Comparison of ENCODE assay signal across 18 cellular contexts in the genomic region with DNA sequence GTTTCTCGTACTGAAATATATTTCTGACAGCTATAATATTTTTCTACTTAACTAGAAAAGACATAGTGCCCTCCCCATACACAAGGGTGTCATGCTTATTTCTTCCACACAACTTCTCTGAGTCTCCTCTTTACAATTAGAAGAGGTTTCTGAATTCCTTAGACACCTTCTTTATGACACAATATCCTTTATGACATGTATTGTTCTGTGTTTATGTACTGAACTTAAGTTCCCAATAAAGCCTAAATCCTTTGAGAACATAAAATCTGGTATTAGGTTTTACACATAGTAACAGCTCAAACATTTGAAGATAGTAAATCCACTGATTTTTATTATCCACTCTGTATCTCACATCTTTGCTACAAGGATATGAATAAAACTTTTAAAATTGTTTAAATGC. TPM values are rescaled to one million over a fixed set of nuclear protein-coding genes. Genes with fewer than 3 reads are reported as not detected.
DNase-seq lines count a peak whose midpoint lies in the region; ATAC-seq, FAIRE-seq and TF ChIP-seq lines count a peak whose summit lies in the region.
"Had no signal": no experiment of that assay in that cellular context is flagged by ENCODE, and none has a peak within 500 bp of the region (broad histone marks: within the 10 kb centered on the region; RNA-seq: fewer than 3 reads in every experiment).

No MANE protein-coding gene starts in this region.

- intact Hi-C loops in HepG2 (cut with micrococcal nuclease; ENCODE audit: unreplicated experiment): no loop called here

- BruUV-seq in HepG2 (replicated peaks; lab: Mats Ljungman, UMichigan): no TSS peak

- no peak overlapping the region for H3K27ac Mint-ChIP-seq in astrocyte (ENCODE audit: unreplicated experiment)
- H3K27ac Mint-ChIP-seq: CD4-positive, alpha-beta T cell had no signal

- peaks cover 18% of the 10 kb centered on the region for H3K4me1 Mint-ChIP-seq in astrocyte (ENCODE audit: low read depth, unreplicated experiment)

- H3K9ac ChIP-seq in GM23248 (no peak overlapping the region), astrocyte (ENCODE audit: low read length) (no peak overlapping the region), HepG2 (ENCODE audit: insufficient read depth, low read depth, low read length) (no peak overlapping the region)

- H3K27me3 ChIP-seq in GM23248 (replicated peaks; ENCODE audit: insufficient read depth) (no peaks in the 10 kb centered on the region), astrocyte (ENCODE audit: insufficient read depth, low read length) (no peaks in the 10 kb centered on the region), HepG2 (ENCODE audit: control insufficient read depth in 1 of 2, insufficient read depth in 2 of 2, low read length in 2 of 2) (no peaks in the 10 kb centered on the region)

- peak overlapping the region; percentile 1; the same call in 1 of the 2 replicates for H3K27ac ChIP-seq in GM23248
- no peak overlapping the region for H3K27ac ChIP-seq in astrocyte (ENCODE audit: low read depth, low read length)
- H3K27ac ChIP-seq in epithelial cell of prostate: peak overlapping the region; percentile 99
- peak overlapping the region; percentile 72 for H3K27ac ChIP-seq in substantia nigra (ENCODE audit: low read depth, low read length, poor library complexity, severe bottlenecking)
- H3K27ac ChIP-seq in HepG2 (ENCODE audit: extremely low read length, insufficient read depth, low read length): no peak overlapping the region
- H3K27ac ChIP-seq: PC-9 had no signal

- 91 to 100% methylated on average over 1 of the region's 1 CpG for WGBS in GM23248 (ENCODE audit: low coverage in 1 of 2, low lambda C conversion rate in 2 of 2, missing lambda C conversion rate in 2 of 2), 2 experiments
- 97% methylated on average over 1 of the region's 1 CpG for WGBS in HepG2 (ENCODE audit: low lambda C conversion rate)

- in situ Hi-C loops in GM23248 (cut with MboI): no loop called here
- in situ Hi-C loops in HepG2 (cut with HindIII; ENCODE audit: extremely low pct_ligation_motif_present, low pct_unique_long_range_greater_than_20kb): no loop called here

- H3K4me2 ChIP-seq in GM23248 (ENCODE audit: unreplicated experiment): peak overlapping the region; percentile 2
- no peak overlapping the region for H3K4me2 ChIP-seq in astrocyte (ENCODE audit: low read length)
- no peak overlapping the region for H3K4me2 ChIP-seq in HepG2 (ENCODE audit: low read depth, low read length)
- H3K4me2 ChIP-seq: PC-9 had no signal

- H3K4me3 ChIP-seq in GM23248 (no peak overlapping the region), astrocyte (ENCODE audit: insufficient read depth, low read depth, low read length) (no peak overlapping the region), HepG2 (replicated peaks in 1 of 3; ENCODE audit: insufficient read depth in 1 of 3, low read depth in 2 of 3, low read length in 3 of 3) (no peak overlapping the region)
- H3K4me3 ChIP-seq: PC-9 had no signal

- CTCF ChIA-PET in HepG2 (lab: Yijun Ruan, JAX; ENCODE audit: low intra/inter-chr PET ratio, low total read pairs): no interaction called here

- TF ChIP-seq CTCF in astrocyte (IDR thresholded peaks at IDR 0.05; ENCODE audit: insufficient read depth, low read depth, low read length) (no peak), HepG2 (CRISPR knock-in tag; IDR thresholded peaks at IDR 0.05) (no peak)

- no peaks in the 10 kb centered on the region for H3K27me3 Mint-ChIP-seq in astrocyte (ENCODE audit: low read depth, unreplicated experiment)
- H3K27me3 Mint-ChIP-seq: CD4-positive, alpha-beta T cell had no signal

- no peak for DNase-seq in GM23248
- DNase-seq in astrocyte (ENCODE audit: low read depth): no peak
- no peak for DNase-seq in epithelial cell of prostate (ENCODE audit: low read depth, low spot score)
- no peak for DNase-seq in substantia nigra (lab: John Stamatoyannopoulos, UW)
- no peak for DNase-seq in HepG2 (ENCODE audit: low spot score)
- no peak for DNase-seq in DMS79 (lab: John Stamatoyannopoulos, UW)
- DNase-seq: AML-193; CD4-positive, alpha-beta T cell; DND-41; GF-D8; GOT3; Karpas-422; NCI-H187 treated with DMSO at 0.1 percent for 48 hours; NCI-H446; NCI-H748 treated with DMSO at 0.1 percent for 48 hours; PC-9 had no signal

- POLR2A ChIA-PET in HepG2 (lab: Yijun Ruan, JAX): no interaction called here

- TF ChIP-seq EP300 in HepG2 (IDR thresholded peaks at IDR 0.05; ENCODE audit: low read depth in 2 of 2, low read length in 2 of 2) (no peak), HepG2 (CRISPR knock-in tag; IDR thresholded peaks at IDR 0.05; ENCODE audit: borderline replicate concordance) (no peak)

- no peak for ATAC-seq in HepG2
- no peak for ATAC-seq in HG02840 (IDR thresholded peaks at IDR 0.05; ENCODE audit: low FRiP score, unreplicated experiment)
- ATAC-seq: Right ventricle myocardium inferior had no signal

- H3F3A ChIP-seq in GM23248 (ENCODE audit: insufficient read depth): peaks cover 52% of the 10 kb centered on the region

- TF ChIP-seq RAD21 in HepG2 (CRISPR knock-in tag; IDR thresholded peaks at IDR 0.05): no peak

- peaks cover 65% of the 10 kb centered on the region for H3K36me3 ChIP-seq in GM23248 (ENCODE audit: low read depth)
- H3K36me3 ChIP-seq in astrocyte (ENCODE audit: insufficient read depth, low read length): no peaks in the 10 kb centered on the region
- no peaks in the 10 kb centered on the region; a peak in 1 of 5 replicates for H3K36me3 ChIP-seq in HepG2 (replicated peaks in 1 of 2; ENCODE audit: control insufficient read depth in 1 of 2, insufficient read depth in 2 of 2, low read length in 2 of 2)

- H4K20me1 ChIP-seq in GM23248 (ENCODE audit: insufficient read depth) (no peaks in the 10 kb centered on the region), astrocyte (ENCODE audit: insufficient read depth, low read length) (peaks cover 5% of the 10 kb centered on the region), HepG2 (ENCODE audit: insufficient read depth, low read length) (no peaks in the 10 kb centered on the region)

- H3K4me1 ChIP-seq in GM23248 (ENCODE audit: insufficient read depth) (peaks cover 40% of the 10 kb centered on the region), astrocyte (ENCODE audit: insufficient read depth, low read length) (peaks cover 3% of the 10 kb centered on the region), HepG2 (ENCODE audit: insufficient read depth, low read length) (no peaks in the 10 kb centered on the region)

- no peaks in the 10 kb centered on the region for H3K9me3 Mint-ChIP-seq in astrocyte (ENCODE audit: unreplicated experiment)
- H3K9me3 Mint-ChIP-seq: CD4-positive, alpha-beta T cell had no signal

- H3K36me3 Mint-ChIP-seq in astrocyte (ENCODE audit: low read depth, unreplicated experiment): peaks cover 20% of the 10 kb centered on the region

- H3K9me2 ChIP-seq in GM23248 (ENCODE audit: insufficient read depth): no peaks in the 10 kb centered on the region

- H3K79me2 ChIP-seq in GM23248 (ENCODE audit: insufficient read depth) (peaks cover 98% of the 10 kb centered on the region), astrocyte (ENCODE audit: insufficient read depth, low read length) (peaks cover 5% of the 10 kb centered on the region), HepG2 (ENCODE audit: insufficient read depth, low read length) (no peaks in the 10 kb centered on the region)

- H3K9me3 ChIP-seq in GM23248 (ENCODE audit: low read depth) (no peaks in the 10 kb centered on the region), astrocyte (ENCODE audit: insufficient read depth, low read depth, low read length) (no peaks in the 10 kb centered on the region), HepG2 (ENCODE audit: low read length) (no peaks in the 10 kb centered on the region)

- no peak overlapping the region for H2AFZ ChIP-seq in GM23248
- H2AFZ ChIP-seq in astrocyte (ENCODE audit: low read depth, low read length): no peak overlapping the region
- H2AFZ ChIP-seq in HepG2 (ENCODE audit: low read length): no peak overlapping the region
- H2AFZ ChIP-seq: PC-9 had no signal

- H3K4me3 Mint-ChIP-seq in astrocyte (ENCODE audit: unreplicated experiment): no peak overlapping the region

- no peak for TF ChIP-seq POLR2A in HepG2 (IDR thresholded peaks at IDR 0.05; ENCODE audit: insufficient read depth in 1 of 2, low read depth in 2 of 2, low read length in 2 of 2)

- FAIRE-seq in astrocyte (lab: Jason Lieb, UNC) (peak; percentile 37), HepG2 (lab: Jason Lieb, UNC) (no peak)

RNA-seq across cellular contexts. Expression of gene GRAMD2B, which starts 32.5 kb away (rescaled TPM):
- 88.5 and 90.4 TPM in 2 replicates for total RNA-seq in GM23248 (2014; rRNA removed; shearing (Covaris generic))
- 128 and 129 TPM in 2 replicates for polyA plus RNA-seq in GM23248 (2016; fragmentation: Nextera tagmentation; extraction: Ambion mirVana)
- total RNA-seq in astrocyte: 29.1 and 34.4 TPM in 2 replicates
- total RNA-seq in HepG2 (2016; rRNA removed; fragmentation: Illumina TruSeq; extraction: Trizol): 8.1 and 8.8 TPM in 2 replicates
- 1.4 and 1.6 TPM in 2 replicates for total RNA-seq in HepG2 (2016; cell fraction: cytosol; rRNA removed; fragmentation: Illumina TruSeq; extraction: Trizol; ENCODE audit: low read depth)
- total RNA-seq in HepG2 (2016; cell fraction: insoluble cytoplasmic fraction; rRNA removed; fragmentation: Illumina TruSeq; extraction: Trizol): 6.7 and 8.2 TPM in 2 replicates
- 3.9 and 5.1 TPM in 2 replicates for total RNA-seq in HepG2 (2016; cell fraction: membrane; rRNA removed; fragmentation: Illumina TruSeq; extraction: Trizol)
- total RNA-seq in HepG2 (2016; cell fraction: nucleus; rRNA removed; fragmentation: Illumina TruSeq; extraction: Trizol): 10.5 and 10.7 TPM in 2 replicates
- 10.6 and 11.2 TPM in 2 replicates for polyA plus RNA-seq in HepG2 (2011; rRNA removed)
- polyA plus RNA-seq in HepG2 (2011; cell fraction: cytosol; rRNA removed): 6.0 and 10.9 TPM in 2 replicates
- polyA plus RNA-seq in HepG2 (2011; cell fraction: nucleus; rRNA removed): 9.0 and 10.1 TPM in 2 replicates
- 8.8 and 11.2 TPM in 2 replicates for polyA plus RNA-seq in HepG2 (2012)
- 0.98 and 1.7 TPM in 2 replicates for polyA plus RNA-seq in HepG2 (2016; cell fraction: cytosol; fragmentation: Illumina TruSeq; extraction: Trizol; ENCODE audit: low read depth)
- polyA plus RNA-seq in HepG2 (2016; cell fraction: insoluble cytoplasmic fraction; fragmentation: Illumina TruSeq; extraction: Trizol; ENCODE audit: low read depth): 7.8 and 8.9 TPM in 2 replicates
- polyA plus RNA-seq in HepG2 (2016; cell fraction: membrane; fragmentation: Illumina TruSeq; extraction: Trizol; ENCODE audit: low read depth): 2.1 and 2.4 TPM in 2 replicates
- polyA plus RNA-seq in HepG2 (2016; cell fraction: nucleus; fragmentation: Illumina TruSeq; extraction: Trizol; ENCODE audit: insufficient read depth, low read depth): 11.7 and 12.4 TPM in 2 replicates
- polyA minus RNA-seq in HepG2 (2011; rRNA and poly(A)+ RNA removed; ENCODE audit: low replicate concordance): 5.6 and 6.2 TPM in 2 replicates
- polyA minus RNA-seq in HepG2 (2011; cell fraction: cytosol; rRNA and poly(A)+ RNA removed): 6.1 and 7.8 TPM in 2 replicates
- polyA minus RNA-seq in HepG2 (2011; cell fraction: nucleus; rRNA and poly(A)+ RNA removed): 35.9 and 42.4 TPM in 2 replicates

Comparison
In these comparisons a context has a peak if more than half of its experiments do, and no peak if none do; other contexts are left out.
1. H3K27ac ChIP-seq: peak in GM23248 (single experiment), epithelial cell of prostate (single experiment) and substantia nigra (single experiment); none in astrocyte (single experiment) and HepG2 (single experiment).